Comparison of ENCODE assay signal across 9 cellular contexts in genomic region chr16:4801051-4801961, GRCh38. TPM values are rescaled to one million over a fixed set of nuclear protein-coding genes. Genes with fewer than 3 reads are reported as not detected.
A peak's percentile ranks its signal among the peaks of the same experiment; 100 is the strongest.
DNase-seq lines count a peak whose midpoint lies in the region; ATAC-seq, FAIRE-seq and TF ChIP-seq lines count a peak whose summit lies in the region.
"Had no signal": no experiment of that assay in that cellular context is flagged by ENCODE, and none has a peak within 500 bp of the region (broad histone marks: within the 10 kb centered on the region; RNA-seq: fewer than 3 reads in every experiment).

No MANE protein-coding gene starts in this region.

- H2AFZ ChIP-seq in Karpas-422 (ENCODE audit: low read length): peak overlapping the region; percentile 4; the same call in 1 of the 2 replicates

- no peaks in the 10 kb centered on the region for H4K20me1 ChIP-seq in Karpas-422 (ENCODE audit: insufficient read depth, low read depth, low read length)

- H3K4me1 Mint-ChIP-seq in dendritic cell treated with granulocyte-macrophage colony-stimulating factor and Interleukin-4, amounts not matched to agents 40 ng/mL and 50 ng/mL, for 4 days (ENCODE audit: low read depth): peaks cover 63% of the 10 kb centered on the region
- peaks cover 7 to 19% (median 12%) of the 10 kb centered on the region in 7 donors for H3K4me1 Mint-ChIP-seq in naive thymus-derived CD4-positive, alpha-beta T cell

- FAIRE-seq in HTR-8/SVneo (lab: Jason Lieb, UNC): no peak

- H3K27me3 ChIP-seq in Karpas-422 (ENCODE audit: low read length): no peaks in the 10 kb centered on the region
- H3K27me3 ChIP-seq in naive thymus-derived CD4-positive, alpha-beta T cell (ENCODE audit: control insufficient read depth in 2 of 2, insufficient read depth in 2 of 2, low read length in 2 of 2): no peaks in the 10 kb centered on the region

- H3K27me3 Mint-ChIP-seq in dendritic cell treated with granulocyte-macrophage colony-stimulating factor and Interleukin-4, amounts not matched to agents 40 ng/mL and 50 ng/mL, for 4 days: no peaks in the 10 kb centered on the region
- H3K27me3 Mint-ChIP-seq in naive thymus-derived CD4-positive, alpha-beta T cell: no peaks in the 10 kb centered on the region

- H3K36me3 Mint-ChIP-seq in dendritic cell treated with granulocyte-macrophage colony-stimulating factor and Interleukin-4, amounts not matched to agents 40 ng/mL and 50 ng/mL, for 4 days (ENCODE audit: low read depth): peaks cover 86% of the 10 kb centered on the region
- peaks cover 0 to 4% (median 3%) of the 10 kb centered on the region in 5 donors for H3K36me3 Mint-ChIP-seq in naive thymus-derived CD4-positive, alpha-beta T cell

- intact Hi-C loops in dendritic cell treated with granulocyte-macrophage colony-stimulating factor and Interleukin-4, amounts not matched to agents 40 ng/mL and 50 ng/mL, for 4 days (cut with micrococcal nuclease): loop anchor here (5.0 kb wide), 1 partner anchor 46 kb away; the partner anchor contains the start of genes GLYR1 and UBN1
- intact Hi-C loops in naive thymus-derived CD4-positive, alpha-beta T cell (cut with micrococcal nuclease): loop anchor here in 1 of 2 donors (10.0 kb wide), 1 partner anchor 1647 kb away; no protein-coding TSS in a partner anchor

- H3K9me3 Mint-ChIP-seq in dendritic cell treated with granulocyte-macrophage colony-stimulating factor and Interleukin-4, amounts not matched to agents 40 ng/mL and 50 ng/mL, for 4 days: no peaks in the 10 kb centered on the region
- H3K9me3 Mint-ChIP-seq in naive thymus-derived CD4-positive, alpha-beta T cell: no peaks in the 10 kb centered on the region

- no peaks in the 10 kb centered on the region for H3K9me2 ChIP-seq in Karpas-422 (replicated peaks; ENCODE audit: insufficient read depth, low read length)

- POLR2A ChIA-PET in naive thymus-derived CD4-positive, alpha-beta T cell (lab: Charles Lee): interaction anchor here (0.6 to 3.3 kb wide), 4 partner anchors 33 to 67 kb away, joined by 4 to 27 read pairs (median 16); partner anchors contain the start of genes ANKS3, DNAAF8 and ZNF500

- peak overlapping the region; percentile 97 for H3K27ac Mint-ChIP-seq in dendritic cell treated with granulocyte-macrophage colony-stimulating factor and Interleukin-4, amounts not matched to agents 40 ng/mL and 50 ng/mL, for 4 days
- peak overlapping the region; percentile 69 to 93 (median 89) for H3K27ac Mint-ChIP-seq in naive thymus-derived CD4-positive, alpha-beta T cell

- CTCF ChIA-PET in naive thymus-derived CD4-positive, alpha-beta T cell (lab: Charles Lee): interaction anchor here (0.6 kb wide), 2 partner anchors 28 to 33 kb away, joined by 3 read pairs; no protein-coding TSS in a partner anchor

- H3K36me3 ChIP-seq in Karpas-422 (ENCODE audit: insufficient read depth, low read length): no peaks in the 10 kb centered on the region
- peaks cover 0 to 21% (median 0%) of the 10 kb centered on the region in 3 experiments for H3K36me3 ChIP-seq in naive thymus-derived CD4-positive, alpha-beta T cell (ENCODE audit: control insufficient read depth in 2 of 3, insufficient read depth in 3 of 3, low read length in 3 of 3)

- peak overlapping the region; percentile 80 for H3K9ac ChIP-seq in Karpas-422 (ENCODE audit: low read length)

- DNase-seq in AG10803 (ENCODE audit: low read depth) (no peak), Karpas-422 (no peak), HTR-8/SVneo (ENCODE audit: insufficient read length, low spot score) (no peak)
- peak in 1 of 9 donors; percentile 5 for DNase-seq in naive thymus-derived CD4-positive, alpha-beta T cell

- ATAC-seq in naive thymus-derived CD4-positive, alpha-beta T cell: no peak
- ATAC-seq in GM21360 (IDR thresholded peaks at IDR 0.05; ENCODE audit: unreplicated experiment): no peak
- ATAC-seq in GM19328 (IDR thresholded peaks at IDR 0.05; ENCODE audit: unreplicated experiment): no peak
- ATAC-seq in HG03159 (IDR thresholded peaks at IDR 0.05; ENCODE audit: unreplicated experiment): no peak

- no peak for TF ChIP-seq CTCF in AG10803 (conservative IDR thresholded peaks at IDR 0.05; ENCODE audit: low read length)

- H3K4me3 ChIP-seq in AG10803 (ENCODE audit: low read length) (peak overlapping the region; percentile 74), Karpas-422 (ENCODE audit: low read length) (peak overlapping the region; percentile 90)
- H3K4me3 ChIP-seq in naive thymus-derived CD4-positive, alpha-beta T cell (ENCODE audit: low read length): peak overlapping the region; percentile 79

- H3K4me2 ChIP-seq in Karpas-422 (ENCODE audit: low read depth, low read length, poor library complexity, severe bottlenecking): peak overlapping the region; percentile 99

- H3K27ac ChIP-seq in Karpas-422 (ENCODE audit: low read length): no peak overlapping the region; the same call in 1 of the 2 replicates
- H3K27ac ChIP-seq in naive thymus-derived CD4-positive, alpha-beta T cell (ENCODE audit: low read depth, low read length): peak overlapping the region; percentile 75

- H3K9me3 ChIP-seq in Karpas-422 (ENCODE audit: low read length): no peaks in the 10 kb centered on the region
- H3K9me3 ChIP-seq in naive thymus-derived CD4-positive, alpha-beta T cell (ENCODE audit: control insufficient read depth in 2 of 3, low read length in 3 of 3): no peaks in the 10 kb centered on the region

- H3K79me2 ChIP-seq in Karpas-422 (ENCODE audit: low read length): no peaks in the 10 kb centered on the region

- H3K4me1 ChIP-seq in Karpas-422 (ENCODE audit: low read length): peaks cover 48% of the 10 kb centered on the region
- peaks cover 10 to 18% of the 10 kb centered on the region in 2 donors for H3K4me1 ChIP-seq in naive thymus-derived CD4-positive, alpha-beta T cell (ENCODE audit: control insufficient read depth in 2 of 2, insufficient read depth in 2 of 2, low read length in 2 of 2)

- H3K4me3 Mint-ChIP-seq in dendritic cell treated with granulocyte-macrophage colony-stimulating factor and Interleukin-4, amounts not matched to agents 40 ng/mL and 50 ng/mL, for 4 days: peak overlapping the region; percentile 92
- peak overlapping the region; percentile 81 to 89 (median 86) for H3K4me3 Mint-ChIP-seq in naive thymus-derived CD4-positive, alpha-beta T cell

RNA-seq across cellular contexts. Expression of gene ROGDI, which starts 1.1 kb away (rescaled TPM):
- total RNA-seq in Karpas-422 (2014; rRNA removed; shearing (Covaris generic); ENCODE audit: low replicate concordance): 9.4 and 28.4 TPM in 2 replicates
- 10 to 100 TPM in 3 of 5 experiments, 1 to 10 TPM in 2; 7.4 to 29.0 (median 10.1) TPM for total RNA-seq in naive thymus-derived CD4-positive, alpha-beta T cell
- polyA plus RNA-seq in naive thymus-derived CD4-positive, alpha-beta T cell: 1 to 10 TPM; 7.9 to 8.3 TPM

RNA-seq across cellular contexts. Expression of gene SMIM22, which starts 6.1 kb away (rescaled TPM):
- not detected in 2 replicates for total RNA-seq in Karpas-422 (2014; rRNA removed; shearing (Covaris generic); ENCODE audit: low replicate concordance)
- total RNA-seq in naive thymus-derived CD4-positive, alpha-beta T cell: not detected
- polyA plus RNA-seq in naive thymus-derived CD4-positive, alpha-beta T cell: not detected
- total RNA-seq: subcutaneous adipose tissue had no signal

RNA-seq across cellular contexts. Expression of gene SEPTIN12, which starts 13.2 kb away (rescaled TPM):
- not detected in 2 replicates for total RNA-seq in Karpas-422 (2014; rRNA removed; shearing (Covaris generic); ENCODE audit: low replicate concordance)
- total RNA-seq in naive thymus-derived CD4-positive, alpha-beta T cell: not detected
- not detected for polyA plus RNA-seq in naive thymus-derived CD4-positive, alpha-beta T cell
- total RNA-seq: subcutaneous adipose tissue had no signal

RNA-seq across cellular contexts. Expression of gene ZNF500, which starts 34.3 kb away (rescaled TPM):
- total RNA-seq in Karpas-422 (2014; rRNA removed; shearing (Covaris generic); ENCODE audit: low replicate concordance): 4.9 and 11.9 TPM in 2 replicates
- 10 to 100 TPM; 13.8 to 43.0 (median 24.7) TPM for total RNA-seq in naive thymus-derived CD4-positive, alpha-beta T cell
- polyA plus RNA-seq in naive thymus-derived CD4-positive, alpha-beta T cell: 10 to 100 TPM; 11.0 to 25.7 TPM

RNA-seq across cellular contexts. Expression of gene GLYR1, which starts 45.8 kb away (rescaled TPM):
- total RNA-seq in Karpas-422 (2014; rRNA removed; shearing (Covaris generic); ENCODE audit: low replicate concordance): 23.4 and 45.8 TPM in 2 replicates
- 100 to 1,000 TPM in 4 of 5 experiments, 10 to 100 TPM in 1; 98.7 to 122 (median 108) TPM for total RNA-seq in naive thymus-derived CD4-positive, alpha-beta T cell
- 10 to 100 TPM; 32.0 to 44.9 TPM for polyA plus RNA-seq in naive thymus-derived CD4-positive, alpha-beta T cell
